In genomic region chr19:18851673-18852325, GRCh38 we compare ENCODE assay signal across 19 cellular contexts. TPM values are rescaled to one million over a fixed set of nuclear protein-coding genes. Genes with fewer than 3 reads are reported as not detected.
DNase-seq lines count a peak whose midpoint lies in the region; ATAC-seq and TF ChIP-seq lines count a peak whose summit lies in the region.
"Had no signal": no experiment of that assay in that cellular context is flagged by ENCODE, and none has a peak within 500 bp of the region (broad histone marks: within the 10 kb centered on the region; RNA-seq: fewer than 3 reads in every experiment).

No MANE protein-coding gene starts in this region.

- intact Hi-C loops in ascending aorta (cut with DNase I), result no loop called here
- intact Hi-C loops in tibial artery (cut with DNase I; ENCODE audit: low total_unique reads), result no loop called here

- no peak for ATAC-seq in stimulated activated naive B cell treated with anti-CD40 and anti-IgM and Interleukin-4, amounts not matched to agents 10 μg/mL and 1 μg/mL and 100 μg/mL, for 72 hours (replicated peaks)
- no peak for ATAC-seq in HG03025 (IDR thresholded peaks at IDR 0.05; ENCODE audit: low FRiP score, unreplicated experiment)
- ATAC-seq: Panc1 had no signal

- H3K4me1 ChIP-seq in ascending aorta (peaks cover 23 to 42% of the 10 kb centered on the region in 2 donors), tibial artery (peaks cover 0 to 50% (median 40%) of the 10 kb centered on the region in 4 donors)

- no peak for TF ChIP-seq CTCF in ascending aorta (IDR thresholded peaks at IDR 0.05)
- TF ChIP-seq CTCF in tibial artery (IDR thresholded peaks at IDR 0.05), result no peak

- no peak for DNase-seq in SK-N-MC (ENCODE audit: low read depth, low spot score)
- DNase-seq in ascending aorta (ENCODE audit: low spot score in 2 of 2), result no peak
- peak; percentile 37 for DNase-seq in myocyte (ENCODE audit: low read depth)
- no peak for DNase-seq in stimulated activated naive B cell treated with anti-CD40 and anti-IgM and Interleukin-4, amounts not matched to agents 10 μg/mL and 1 μg/mL and 100 μg/mL, for 72 hours
- no peak for DNase-seq in tibial artery
- no peak for DNase-seq in NCI-H2081 treated with DMSO at 0.1 percent for 48 hours (lab: John Stamatoyannopoulos, UW)
- DNase-seq: BE2C, EL, GF-D8, H7, KG1, NCI-H1092 treated with DMSO at 0.1 percent for 48 hours, NCI-H1436 treated with DMSO at 0.1 percent for 48 hours, NCI-H2029, NCI-H524 treated with DMSO at 0.1 percent for 48 hours, NCI-H82 had no signal

- H3K9me3 Mint-ChIP-seq in stimulated activated naive B cell treated with anti-CD40 and anti-IgM and Interleukin-4, amounts not matched to agents 10 μg/mL and 1 μg/mL and 100 μg/mL, for 72 hours, result no peaks in the 10 kb centered on the region

- no peak overlapping the region for H3K4me3 ChIP-seq in SK-N-MC
- H3K4me3 ChIP-seq in ascending aorta, result no peak overlapping the region
- no peak overlapping the region for H3K4me3 ChIP-seq in tibial artery

- H3K4me1 Mint-ChIP-seq in stimulated activated naive B cell treated with anti-CD40 and anti-IgM and Interleukin-4, amounts not matched to agents 10 μg/mL and 1 μg/mL and 100 μg/mL, for 72 hours, result peaks cover 28 to 51% of the 10 kb centered on the region in 2 donors

- H3K4me3 Mint-ChIP-seq in stimulated activated naive B cell treated with anti-CD40 and anti-IgM and Interleukin-4, amounts not matched to agents 10 μg/mL and 1 μg/mL and 100 μg/mL, for 72 hours, result no peak overlapping the region

- H3K36me3 Mint-ChIP-seq in stimulated activated naive B cell treated with anti-CD40 and anti-IgM and Interleukin-4, amounts not matched to agents 10 μg/mL and 1 μg/mL and 100 μg/mL, for 72 hours, result peaks cover 59 to 65% of the 10 kb centered on the region in 2 donors

- H3K9ac ChIP-seq in SK-N-MC (ENCODE audit: insufficient read length), result no peak overlapping the region

- peak overlapping the region; percentile 14 for H3K27ac Mint-ChIP-seq in stimulated activated naive B cell treated with anti-CD40 and anti-IgM and Interleukin-4, amounts not matched to agents 10 μg/mL and 1 μg/mL and 100 μg/mL, for 72 hours

- H3K36me3 ChIP-seq in SK-N-MC (ENCODE audit: insufficient read depth, low read length) (peaks cover 66% of the 10 kb centered on the region), ascending aorta (peaks cover 68% of the 10 kb centered on the region in 2 donors), tibial artery (peaks cover 68 to 70% (median 69%) of the 10 kb centered on the region in 3 donors)

- H3K27ac ChIP-seq in SK-N-MC, result peak overlapping the region; percentile 99; the same call in 1 of the 2 replicates
- peak overlapping the region; percentile 81 to 90 for H3K27ac ChIP-seq in ascending aorta
- no peak overlapping the region for H3K27ac ChIP-seq in tibial artery

- no peaks in the 10 kb centered on the region for H3K27me3 ChIP-seq in ascending aorta
- H3K27me3 ChIP-seq in tibial artery, result no peaks in the 10 kb centered on the region
- H3K27me3 ChIP-seq: BE2C had no signal

- H3K9me3 ChIP-seq in SK-N-MC (ENCODE audit: low read depth, low read length), result no peaks in the 10 kb centered on the region
- no peaks in the 10 kb centered on the region for H3K9me3 ChIP-seq in ascending aorta
- H3K9me3 ChIP-seq in tibial artery, result no peaks in the 10 kb centered on the region
- H3K9me3 ChIP-seq: BE2C had no signal

- H3K27me3 Mint-ChIP-seq in stimulated activated naive B cell treated with anti-CD40 and anti-IgM and Interleukin-4, amounts not matched to agents 10 μg/mL and 1 μg/mL and 100 μg/mL, for 72 hours, result no peaks in the 10 kb centered on the region

RNA-seq across cellular contexts. Expression of gene UPF1, which starts 20.0 kb away (rescaled TPM):
- 225 TPM for total RNA-seq in ascending aorta
- total RNA-seq in myocyte, result 47.4 and 63.5 TPM in 2 replicates
- 47.3 TPM for polyA plus RNA-seq in myocyte (2012)

RNA-seq across cellular contexts. Expression of gene CERS1, which starts 44.2 kb away (rescaled TPM):
- total RNA-seq in ascending aorta, result not detected
- 16.8 and 30.6 TPM in 2 replicates for total RNA-seq in myocyte
- polyA plus RNA-seq in myocyte (2012), result 26.3 TPM
- total RNA-seq: HT-29 had no signal

Comparison
In these comparisons a context has a peak if more than half of its experiments do, and no peak if none do; other contexts are left out.
1. H3K27ac ChIP-seq: peak in SK-N-MC (single experiment) and ascending aorta (2 of 2); none in tibial artery (0 of 2).
2. RNA of gene CERS1, which starts 44.2 kb away (total RNA-seq): 16.8 to 30.6 TPM in myocyte; not detected in ascending aorta (single experiment); every median in the first group is over 10 times any median in the second.